ENCODE assay signal across 8 cellular contexts in the genomic region with DNA sequence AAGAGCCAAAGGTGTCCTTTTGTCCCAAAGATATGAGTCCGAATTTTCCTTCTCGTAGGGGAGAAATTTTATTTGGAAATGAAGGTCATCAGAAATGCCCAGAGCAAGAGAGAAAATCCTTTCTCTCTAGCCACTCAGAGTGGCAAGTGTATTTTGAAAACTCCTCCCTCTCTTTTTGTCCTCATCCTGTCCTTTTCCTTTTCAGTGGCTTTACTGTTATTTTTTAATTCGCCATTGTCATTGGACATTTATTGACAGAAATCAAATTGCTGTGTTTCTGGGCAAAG.
DNase-seq lines count a peak whose midpoint lies in the region; ATAC-seq and TF ChIP-seq lines count a peak whose summit lies in the region.

No MANE protein-coding gene starts in this region.

- H3K4me1 ChIP-seq in HEK293 (ENCODE audit: control insufficient read depth, insufficient read depth, low read length) (peaks cover 13% of the 10 kb centered on the region), iPS-18a (ENCODE audit: control insufficient read depth, low read depth, low read length) (peaks cover 36% of the 10 kb centered on the region)

- H3K36me3 ChIP-seq in HEK293 (ENCODE audit: control insufficient read depth in 2 of 2, insufficient read depth in 1 of 2, low read length in 2 of 2) (peaks cover 3 to 12% of the 10 kb centered on the region in 2 experiments; a peak in 2 of 3 replicates), iPS-18a (ENCODE audit: control insufficient read depth, low read depth, low read length) (peaks cover 19% of the 10 kb centered on the region)

- no peaks in the 10 kb centered on the region for H3K9me3 Mint-ChIP-seq in activated naive CD8-positive, alpha-beta T cell (ENCODE audit: low read depth)
- no peaks in the 10 kb centered on the region for H3K9me3 Mint-ChIP-seq in stimulated activated effector memory CD8-positive, alpha-beta T cell treated with anti-CD3 and anti-CD28 coated beads, Interleukin-12 subunit alpha, Interleukin-12 subunit beta, amount 100 ng/mL, for 72 hours

- DNase-seq in stimulated activated effector memory CD8-positive, alpha-beta T cell treated with anti-CD3 and anti-CD28 coated beads, Interleukin-12 subunit alpha, Interleukin-12 subunit beta, amount 100 ng/mL, for 72 hours (ENCODE audit: low spot score in 2 of 2), result no peak
- no peak for DNase-seq in NCI-H1092 treated with DMSO at 0.1 percent for 48 hours (lab: John Stamatoyannopoulos, UW)

- peak overlapping the region; percentile 55 for H3K9ac ChIP-seq in iPS-18a (ENCODE audit: low read length)

- H3K27me3 ChIP-seq in iPS-18a (ENCODE audit: control insufficient read depth, insufficient read depth, low read length), result no peaks in the 10 kb centered on the region

- peak overlapping the region; percentile 47; the same call in 1 of the 2 replicates for H3K4me3 ChIP-seq in HEK293 (ENCODE audit: low read depth, low read length)
- H3K4me3 ChIP-seq in iPS-18a (ENCODE audit: low read length), result peak overlapping the region; percentile 57

- POLR2A ChIA-PET in HEK293 (lab: Yijun Ruan, JAX), result interaction anchor here (0.6 to 3.8 kb wide), 6 partner anchors 11 to 122 kb away, joined by 3 to 34 read pairs (median 6); partner anchors contain the start of genes CCAR1 and TET1

- no peak for TF ChIP-seq CTCF in HEK293 (tag by site-specific recombination; IDR thresholded peaks at IDR 0.05)

- peaks cover 8% of the 10 kb centered on the region for H3K36me3 Mint-ChIP-seq in activated naive CD8-positive, alpha-beta T cell
- H3K36me3 Mint-ChIP-seq in stimulated activated effector memory CD8-positive, alpha-beta T cell treated with anti-CD3 and anti-CD28 coated beads, Interleukin-12 subunit alpha, Interleukin-12 subunit beta, amount 100 ng/mL, for 72 hours, result no peaks in the 10 kb centered on the region

- H3K4me3 Mint-ChIP-seq in activated naive CD8-positive, alpha-beta T cell, result peak overlapping the region; percentile 94
- peak overlapping the region; percentile 89 for H3K4me3 Mint-ChIP-seq in stimulated activated effector memory CD8-positive, alpha-beta T cell treated with anti-CD3 and anti-CD28 coated beads, Interleukin-12 subunit alpha, Interleukin-12 subunit beta, amount 100 ng/mL, for 72 hours

- H3K27ac Mint-ChIP-seq in activated naive CD8-positive, alpha-beta T cell, result peak overlapping the region; percentile 88
- H3K27ac Mint-ChIP-seq in stimulated activated effector memory CD8-positive, alpha-beta T cell treated with anti-CD3 and anti-CD28 coated beads, Interleukin-12 subunit alpha, Interleukin-12 subunit beta, amount 100 ng/mL, for 72 hours, result peak overlapping the region; percentile 92

- H3K9me3 ChIP-seq in HEK293 (ENCODE audit: control insufficient read depth, insufficient read depth, low read depth, low read length) (no peaks in the 10 kb centered on the region), iPS-18a (ENCODE audit: control insufficient read depth, low read depth, low read length) (no peaks in the 10 kb centered on the region)

- H3K27ac ChIP-seq in HEK293 (ENCODE audit: extremely low read depth, low read depth, low read length) (peak overlapping the region; percentile 35; the same call in 1 of the 2 replicates), iPS-18a (ENCODE audit: low read length) (peak overlapping the region; percentile 30)

- CTCF ChIA-PET in HEK293 (lab: Yijun Ruan, JAX), result no interaction called here

- H3K27me3 Mint-ChIP-seq in activated naive CD8-positive, alpha-beta T cell, result no peaks in the 10 kb centered on the region

- H3K4me1 Mint-ChIP-seq in activated naive CD8-positive, alpha-beta T cell (ENCODE audit: low read depth), result peaks cover 36% of the 10 kb centered on the region
- H3K4me1 Mint-ChIP-seq in stimulated activated effector memory CD8-positive, alpha-beta T cell treated with anti-CD3 and anti-CD28 coated beads, Interleukin-12 subunit alpha, Interleukin-12 subunit beta, amount 100 ng/mL, for 72 hours, result peaks cover 33% of the 10 kb centered on the region

- ATAC-seq in stimulated activated effector memory CD8-positive, alpha-beta T cell treated with anti-CD3 and anti-CD28 coated beads, Interleukin-12 subunit alpha, Interleukin-12 subunit beta, amount 100 ng/mL, for 72 hours, result no peak
- no peak for ATAC-seq in GM18511 (IDR thresholded peaks at IDR 0.05; ENCODE audit: unreplicated experiment)
- no peak for ATAC-seq in HG02610 (IDR thresholded peaks at IDR 0.05; ENCODE audit: unreplicated experiment)
- no peak for ATAC-seq in HG03378 (IDR thresholded peaks at IDR 0.05; ENCODE audit: unreplicated experiment)

TF ChIP-seq in HEK293, 187 proteins besides CTCF, POLR2A, EP300 and RAD21:
- TF ChIP-seq PRDM1 (tag by site-specific recombination; IDR thresholded peaks at IDR 0.05) (peak; percentile 57), MYNN (tag by site-specific recombination; IDR thresholded peaks at IDR 0.05; ENCODE audit: borderline replicate concordance) (no peak), ZNF610 (tag by site-specific recombination; IDR thresholded peaks at IDR 0.05; ENCODE audit: borderline replicate concordance) (no peak), KLF16 (tag by site-specific recombination; IDR thresholded peaks at IDR 0.05) (no peak), ZNF391 (tag by site-specific recombination; IDR thresholded peaks at IDR 0.05; ENCODE audit: borderline replicate concordance, low read depth) (no peak), IKZF3 (tag by site-specific recombination; IDR thresholded peaks at IDR 0.05) (no peak), ZNF660 (tag by site-specific recombination; IDR thresholded peaks at IDR 0.05) (no peak), ZNF350 (tag by site-specific recombination; IDR thresholded peaks at IDR 0.05) (no peak), ZNF623 (tag by site-specific recombination; IDR thresholded peaks at IDR 0.05) (no peak)
